13 cellular contexts compared by ENCODE assay signal in genomic region chr13:105196052-105196451, GRCh38.
DNase-seq lines count a peak whose midpoint lies in the region; ATAC-seq and TF ChIP-seq lines count a peak whose summit lies in the region.
"Had no signal": no experiment of that assay in that cellular context is flagged by ENCODE, and none has a peak within 500 bp of the region (broad histone marks: within the 10 kb centered on the region; RNA-seq: fewer than 3 reads in every experiment).

No MANE protein-coding gene starts in this region.

- no peaks in the 10 kb centered on the region; a peak in 1 of 4 replicates for H3K4me1 ChIP-seq in SK-N-SH (ENCODE audit: control insufficient read depth in 1 of 2, insufficient read depth in 2 of 2, low read depth in 1 of 2, low read length in 1 of 2)

- TF ChIP-seq EP300 in SK-N-SH (IDR thresholded peaks at IDR 0.05; ENCODE audit: borderline replicate concordance in 1 of 2, low read depth in 1 of 2, low read length in 1 of 2) = no peak

- H3K36me3 ChIP-seq in SK-N-SH (replicated peaks in 1 of 2; ENCODE audit: control insufficient read depth in 1 of 2, insufficient read depth in 2 of 2, low read length in 1 of 2) = no peaks in the 10 kb centered on the region

- H3K27me3 ChIP-seq in SK-N-SH (ENCODE audit: insufficient read depth) = no peaks in the 10 kb centered on the region

- H3F3A ChIP-seq in SK-N-SH (replicated peaks; ENCODE audit: insufficient read depth) = no peaks in the 10 kb centered on the region

- WGBS in SK-N-SH (ENCODE audit: low lambda C conversion rate) = 67% methylated on average over 3 of the region's 5 CpGs

- H4K20me1 ChIP-seq in SK-N-SH (ENCODE audit: insufficient read depth) = no peaks in the 10 kb centered on the region

- ATAC-seq in SK-N-SH treated with all-trans-retinoic acid at 6 μM for 48 hours (no peak), HG03354 (IDR thresholded peaks at IDR 0.05; ENCODE audit: poor library complexity, severe bottlenecking, unreplicated experiment) (no peak)
- ATAC-seq: left lobe of liver; stimulated activated memory B cell treated with anti-CD40 and anti-IgM and Interleukin-4, amounts not matched to agents 10 μg/mL and 1 μg/mL and 100 μg/mL, for 72 hours had no signal

- CTCF ChIA-PET in SK-N-SH (lab: Yijun Ruan, JAX) = interaction anchor here (0.7 kb wide), 1 partner anchor 137 kb away, joined by 3 read pairs; no protein-coding TSS in a partner anchor

- no peak overlapping the region for H3K9ac ChIP-seq in SK-N-SH

- H2AFZ ChIP-seq in SK-N-SH (ENCODE audit: low read depth) = no peak overlapping the region

- DNase-seq in SK-N-SH = no peak
- DNase-seq in SW480 (ENCODE audit: low spot score) = peak; percentile 7
- DNase-seq in glomerular visceral epithelial cell (ENCODE audit: extremely low spot score) = peak; percentile 11
- DNase-seq in NCI-H1092 (lab: John Stamatoyannopoulos, UW) = no peak
- DNase-seq in putamen (ENCODE audit: low spot score) = no peak
- DNase-seq in GM19238 (ENCODE audit: insufficient read length, low spot score) = no peak
- DNase-seq: amniotic stem cell had no signal

- TF ChIP-seq RAD21 in SK-N-SH (IDR thresholded peaks at IDR 0.05; ENCODE audit: low read length) = no peak

- no peaks in the 10 kb centered on the region for H3K79me2 ChIP-seq in SK-N-SH (ENCODE audit: insufficient read depth)

- TF ChIP-seq CTCF in SK-N-SH (IDR thresholded peaks at IDR 0.05) = no peak

- no peaks in the 10 kb centered on the region for H3K9me2 ChIP-seq in SK-N-SH

- H3K27ac ChIP-seq in SK-N-SH (ENCODE audit: low read depth in 2 of 2, low read length in 1 of 2) = no peak overlapping the region
- H3K27ac ChIP-seq: epithelial cell of prostate, VCaP had no signal

- H3K4me2 ChIP-seq in SK-N-SH = no peak overlapping the region

- POLR2A ChIA-PET in SK-N-SH (lab: Yijun Ruan, JAX) = no interaction called here

- no peak overlapping the region for H3K4me3 ChIP-seq in SK-N-SH (ENCODE audit: low read depth in 2 of 2, low read length in 1 of 2)

- H3K9me3 ChIP-seq in SK-N-SH = no peaks in the 10 kb centered on the region

TF ChIP-seq in SK-N-SH treated with all-trans-retinoic acid at 6 μM for 48 hours, 23 proteins besides CTCF, POLR2A, EP300 and RAD21:
- TF ChIP-seq ISL1 (CRISPR knock-in tag; IDR thresholded peaks at IDR 0.05) (peak; percentile 44; the same call in 1 of the 2 replicates), ZFP3 (CRISPR knock-in tag; IDR thresholded peaks at IDR 0.05) (peak; percentile 38; the same call in 1 of the 2 replicates), CSDC2 (CRISPR knock-in tag; IDR thresholded peaks at IDR 0.05) (no peak), RARB (CRISPR knock-in tag; IDR thresholded peaks at IDR 0.05) (no peak)
- TF ChIP-seq, protein P1, sequence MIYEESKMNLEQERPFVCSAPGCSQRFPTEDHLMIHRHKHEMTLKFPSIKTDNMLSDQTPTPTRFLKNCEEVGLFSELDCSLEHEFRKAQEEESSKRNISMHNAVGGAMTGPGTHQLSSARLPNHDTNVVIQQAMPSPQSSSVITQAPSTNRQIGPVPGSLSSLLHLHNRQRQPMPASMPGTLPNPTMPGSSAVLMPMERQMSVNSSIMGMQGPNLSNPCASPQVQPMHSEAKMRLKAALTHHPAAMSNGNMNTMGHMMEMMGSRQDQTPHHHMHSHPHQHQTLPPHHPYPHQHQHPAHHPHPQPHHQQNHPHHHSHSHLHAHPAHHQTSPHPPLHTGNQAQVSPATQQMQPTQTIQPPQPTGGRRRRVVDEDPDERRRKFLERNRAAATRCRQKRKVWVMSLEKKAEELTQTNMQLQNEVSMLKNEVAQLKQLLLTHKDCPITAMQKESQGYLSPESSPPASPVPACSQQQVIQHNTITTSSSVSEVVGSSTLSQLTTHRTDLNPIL (CRISPR knock-in tag; IDR thresholded peaks at IDR 0.05; ENCODE audit: low read depth) = peak; percentile 36; the same call in 1 of the 2 replicates
- TF ChIP-seq, protein P2, sequence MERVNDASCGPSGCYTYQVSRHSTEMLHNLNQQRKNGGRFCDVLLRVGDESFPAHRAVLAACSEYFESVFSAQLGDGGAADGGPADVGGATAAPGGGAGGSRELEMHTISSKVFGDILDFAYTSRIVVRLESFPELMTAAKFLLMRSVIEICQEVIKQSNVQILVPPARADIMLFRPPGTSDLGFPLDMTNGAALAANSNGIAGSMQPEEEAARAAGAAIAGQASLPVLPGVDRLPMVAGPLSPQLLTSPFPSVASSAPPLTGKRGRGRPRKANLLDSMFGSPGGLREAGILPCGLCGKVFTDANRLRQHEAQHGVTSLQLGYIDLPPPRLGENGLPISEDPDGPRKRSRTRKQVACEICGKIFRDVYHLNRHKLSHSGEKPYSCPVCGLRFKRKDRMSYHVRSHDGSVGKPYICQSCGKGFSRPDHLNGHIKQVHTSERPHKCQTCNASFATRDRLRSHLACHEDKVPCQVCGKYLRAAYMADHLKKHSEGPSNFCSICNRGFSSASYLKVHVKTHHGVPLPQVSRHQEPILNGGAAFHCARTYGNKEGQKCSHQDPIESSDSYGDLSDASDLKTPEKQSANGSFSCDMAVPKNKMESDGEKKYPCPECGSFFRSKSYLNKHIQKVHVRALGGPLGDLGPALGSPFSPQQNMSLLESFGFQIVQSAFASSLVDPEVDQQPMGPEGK (CRISPR knock-in tag; IDR thresholded peaks at IDR 0.05; ENCODE audit: borderline replicate concordance) = no peak
TF ChIP-seq in SK-N-SH treated with all-trans-retinoic acid at 6 μM for 48 hours: peak in this region for 3.

TF ChIP-seq in SK-N-SH, 30 proteins besides CTCF, POLR2A, EP300 and RAD21:
- no peak for TF ChIP-seq CHD2 (IDR thresholded peaks at IDR 0.05; ENCODE audit: low read length, partially characterized antibody)
- TF ChIP-seq JUND (IDR thresholded peaks at IDR 0.05) = no peak

Comparison
In these comparisons a context has a peak if more than half of its experiments do, and no peak if none do; other contexts are left out.
1. DNase-seq: peak in SW480 (single experiment) and glomerular visceral epithelial cell (single experiment); none in SK-N-SH (single experiment), NCI-H1092 (single experiment), putamen (single experiment) and GM19238 (single experiment).